Comparison of ENCODE assay signal across 8 cellular contexts in the genomic region with DNA sequence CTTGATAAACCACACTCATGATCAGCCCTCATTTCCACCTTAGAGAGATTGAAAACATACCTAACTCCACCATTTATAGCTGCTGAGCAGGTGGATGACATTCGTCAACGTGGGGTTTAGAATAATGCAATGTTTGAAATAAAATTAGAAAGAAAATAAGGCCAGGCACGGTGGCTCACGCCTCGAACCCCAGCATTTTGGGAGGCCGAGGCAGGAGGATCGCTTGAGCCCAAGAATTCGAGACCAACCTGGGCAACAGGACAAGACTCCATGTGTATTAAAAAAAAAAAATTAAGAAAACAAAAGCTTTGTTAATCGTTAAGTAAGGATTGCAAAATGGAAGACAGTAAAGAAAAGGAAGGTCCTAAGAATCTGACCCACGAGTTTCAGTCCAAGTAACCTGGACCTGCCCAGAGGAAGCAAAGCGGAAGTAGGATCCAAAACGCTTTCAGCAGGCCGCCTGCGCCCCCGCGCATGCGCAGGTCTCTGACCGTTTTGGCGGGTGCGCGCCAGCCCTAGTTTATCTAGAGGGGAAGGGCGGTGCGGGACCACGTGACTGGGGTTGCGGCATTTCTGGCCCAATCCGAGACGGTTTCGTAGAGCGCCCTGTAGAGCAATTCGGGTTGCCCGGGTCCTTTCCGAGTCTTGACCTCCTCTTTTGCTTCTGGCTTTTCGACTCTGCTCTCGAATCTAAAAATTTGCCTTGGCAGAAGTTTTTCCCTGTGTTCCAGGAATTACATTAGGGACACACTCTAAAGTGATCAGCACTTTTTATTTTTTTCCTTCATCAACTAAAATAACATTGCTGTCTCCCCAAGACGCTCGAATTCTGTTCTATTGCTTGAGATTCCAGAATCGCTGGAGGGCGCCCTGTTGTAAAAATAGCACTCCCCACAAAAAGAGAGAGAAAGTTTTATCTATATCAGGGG. TPM values are rescaled to one million over a fixed set of nuclear protein-coding genes. Genes with fewer than 3 reads are reported as not detected.
A peak's percentile ranks its signal among the peaks of the same experiment; 100 is the strongest.
DNase-seq lines count a peak whose midpoint lies in the region; ATAC-seq and TF ChIP-seq lines count a peak whose summit lies in the region.

No MANE protein-coding gene starts in this region.

- no peaks in the 10 kb centered on the region for H3K36me3 Mint-ChIP-seq in activated naive CD4-positive, alpha-beta T cell treated with anti-CD3 and anti-CD28 coated beads, Interleukin-2, amount 50 U/mL, for 24 hours

- peak overlapping the region; percentile 86 for H3K27ac Mint-ChIP-seq in activated naive CD4-positive, alpha-beta T cell treated with anti-CD3 and anti-CD28 coated beads, Interleukin-2, amount 50 U/mL, for 24 hours

- TF ChIP-seq CTCF in omental fat pad (IDR thresholded peaks at IDR 0.05), result no peak

- H3K9me3 Mint-ChIP-seq in activated naive CD4-positive, alpha-beta T cell treated with anti-CD3 and anti-CD28 coated beads, Interleukin-2, amount 50 U/mL, for 24 hours, result no peaks in the 10 kb centered on the region

- ATAC-seq in GM21526 (IDR thresholded peaks at IDR 0.05; ENCODE audit: low FRiP score, unreplicated experiment), result peak; percentile 86
- peak; percentile 99 for ATAC-seq in omental fat pad (ENCODE audit: low FRiP score)

- peak overlapping the region; percentile 52 for H3K27ac ChIP-seq in temporal lobe (ENCODE audit: low read depth, low read length)

- H3K4me3 Mint-ChIP-seq in activated naive CD4-positive, alpha-beta T cell treated with anti-CD3 and anti-CD28 coated beads, Interleukin-2, amount 50 U/mL, for 24 hours, result peak overlapping the region; percentile 92

- peaks cover 16% of the 10 kb centered on the region for H3K4me1 Mint-ChIP-seq in activated naive CD4-positive, alpha-beta T cell treated with anti-CD3 and anti-CD28 coated beads, Interleukin-2, amount 50 U/mL, for 24 hours

- DNase-seq in D341Med (ENCODE audit: low spot score), result peak; percentile 99
- peak; percentile 94 for DNase-seq in KG1 (lab: John Stamatoyannopoulos, UW)
- peak; percentile 99 for DNase-seq in SIG-M5 treated with dmso at 0.1 percent for 504 hours (lab: John Stamatoyannopoulos, UW; ENCODE audit: unreplicated experiment)
- DNase-seq in glomerular endothelial cell (ENCODE audit: extremely low read depth, low read depth, low spot score), result peak; percentile 66
- peak; percentile 75 for DNase-seq in omental fat pad (ENCODE audit: low spot score)

- no peaks in the 10 kb centered on the region for H3K27me3 Mint-ChIP-seq in activated naive CD4-positive, alpha-beta T cell treated with anti-CD3 and anti-CD28 coated beads, Interleukin-2, amount 50 U/mL, for 24 hours

RNA-seq across cellular contexts. Expression of a gene that starts 22.5 kb away (rescaled TPM):
- total RNA-seq in glomerular endothelial cell (13.0 and 22.2 TPM in 2 replicates), omental fat pad (10 to 100 TPM in 3 of 4 donors, 1 to 10 TPM in 1; 8.7 to 20.2 (median 13.8) TPM), temporal lobe (17.0 TPM)

RNA-seq across cellular contexts. Expression of a gene that starts 44.1 kb away (rescaled TPM):
- total RNA-seq in glomerular endothelial cell, result not detected in 2 replicates
- not detected for total RNA-seq in omental fat pad
- 1.7 TPM for total RNA-seq in temporal lobe

RNA-seq across cellular contexts. Expression of a gene that starts 55.4 kb away (rescaled TPM):
- total RNA-seq in glomerular endothelial cell (136 and 151 TPM in 2 replicates), omental fat pad (100 to 1,000 TPM in 1 of 4 donors, 10 to 100 TPM in 3; 90.1 to 101 (median 95.2) TPM), temporal lobe (44.0 TPM)

RNA-seq across cellular contexts. Expression of a gene that starts 59.2 kb away (rescaled TPM):
- total RNA-seq in glomerular endothelial cell, result 67.9 and 145 TPM in 2 replicates
- 10 to 100 TPM in 2 of 4 donors, 1 to 10 TPM in 2; 5.8 to 12.0 (median 10.1) TPM for total RNA-seq in omental fat pad
- total RNA-seq in temporal lobe, result 4.7 TPM

Comparison
In these comparisons a context has a peak if more than half of its experiments do, and no peak if none do; other contexts are left out.
1. Peak in every context shown above with its lines: DNase-seq, ATAC-seq and H3K27ac ChIP-seq.